Comparison of ENCODE assay signal across 18 cellular contexts in genomic region chr12:39935275-39935674, GRCh38.
DNase-seq lines count a peak whose midpoint lies in the region; TF ChIP-seq lines count a peak whose summit lies in the region.
"Had no signal": no experiment of that assay in that cellular context is flagged by ENCODE, and none has a peak within 500 bp of the region (broad histone marks: within the 10 kb centered on the region; RNA-seq: fewer than 3 reads in every experiment).

No MANE protein-coding gene starts in this region.

- DNase-seq in AG04449 (ENCODE audit: low read depth, low spot score) (peak; percentile 9), GM04503 (ENCODE audit: low read depth) (peak; percentile 3), amniotic epithelial cell (ENCODE audit: low read depth) (peak; percentile 39), foreskin melanocyte (peak; percentile 24), NCI-H69 (lab: John Stamatoyannopoulos, UW) (no peak), cerebellum (ENCODE audit: low spot score) (no peak), G401 (ENCODE audit: low spot score) (no peak)
- no peak for DNase-seq in activated CD4-positive, alpha-beta T cell treated with anti-CD3 and anti-CD28 coated beads for 4 hours
- DNase-seq: activated CD4-positive, alpha-beta T cell treated with anti-CD3 and anti-CD28 coated beads, Interleukin-2, amount 10 ng/mL, durations not matched to agents 7 days and 5 days; C1 segment of cervical spinal cord; DND-41; effector memory CD4-positive, alpha-beta T cell; left lung; naive thymus-derived CD4-positive, alpha-beta T cell; NCI-H510A treated with DMSO at 0.1 percent for 48 hours; upper lobe of left lung had no signal

- POLR2A ChIA-PET in AG04449 (lab: Yijun Ruan, JAX) = no interaction called here

- CTCF ChIA-PET in AG04449 (lab: Yijun Ruan, JAX) = interaction anchor here (1.3 to 1.4 kb wide), 2 partner anchors 75 to 172 kb away, joined by 3 to 4 read pairs; no protein-coding TSS in a partner anchor

- TF ChIP-seq CTCF in AG04449 (IDR thresholded peaks at IDR 0.05; ENCODE audit: insufficient read depth, low read length, missing control alignments) = no peak

- no peak overlapping the region for H3K4me3 ChIP-seq in AG04449 (ENCODE audit: low read depth, low read length)
- H3K4me3 ChIP-seq: hepatocyte, left lung, prostate gland, upper lobe of left lung had no signal

- in situ Hi-C loops in G401 (cut with HindIII; ENCODE audit: low sequenced_read_pairs) = no loop called here

Comparison
In these comparisons a context has a peak if more than half of its experiments do, and no peak if none do; other contexts are left out.
1. DNase-seq: peak in AG04449 (single experiment), GM04503 (single experiment), amniotic epithelial cell (single experiment) and foreskin melanocyte (single experiment); none in NCI-H69 (single experiment), cerebellum (single experiment), activated CD4-positive, alpha-beta T cell treated with anti-CD3 and anti-CD28 coated beads for 4 hours (0 of 2) and G401 (single experiment).